Comparison of ENCODE assay signal across 2 cellular contexts in the genomic region with DNA sequence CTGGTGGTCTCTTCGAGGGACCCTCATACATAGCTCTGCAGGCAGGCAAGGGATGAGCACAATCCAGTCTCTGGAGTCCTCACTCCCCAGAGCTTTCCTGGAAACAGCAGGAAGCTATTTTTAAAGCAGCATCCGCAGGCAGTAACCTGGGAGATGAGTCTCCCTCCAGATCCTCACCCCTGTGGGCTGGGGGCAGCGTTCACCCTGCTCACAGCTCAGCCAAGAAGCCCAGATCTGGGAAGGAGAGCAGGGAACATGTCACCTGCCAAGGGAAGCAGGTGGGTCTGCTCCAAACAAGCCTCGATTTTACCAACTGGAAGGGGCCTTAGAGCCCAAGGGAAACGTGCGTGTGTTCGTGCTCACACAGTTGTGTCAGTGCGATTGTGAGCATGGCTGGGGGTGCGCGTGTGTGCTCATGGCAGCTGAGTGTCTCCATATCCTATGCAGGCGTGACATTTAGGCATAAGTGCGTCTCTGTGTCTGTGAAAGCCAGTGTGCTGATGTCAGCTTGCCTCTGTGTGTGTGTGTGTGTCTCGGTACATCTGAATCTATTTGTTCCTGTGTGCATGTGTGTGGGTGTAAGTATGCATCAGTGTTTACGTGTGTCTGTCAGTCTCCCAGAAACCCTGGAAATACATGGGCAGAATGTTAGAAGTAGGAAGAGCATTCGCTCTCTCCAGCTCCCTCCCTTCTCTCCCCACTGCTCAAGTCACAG.
TF ChIP-seq lines count a peak whose summit lies in the region.

No MANE protein-coding gene starts in this region.

TF ChIP-seq in A549, 52 proteins besides CTCF, POLR2A, EP300 and RAD21:
- no peak for TF ChIP-seq POLR2AphosphoS2 (conservative IDR thresholded peaks at IDR 0.05; ENCODE audit: low read length)
- TF ChIP-seq SMC3 (IDR thresholded peaks at IDR 0.05) = no peak
- no peak for TF ChIP-seq MYC (IDR thresholded peaks at IDR 0.05; ENCODE audit: borderline replicate concordance, low read length)
- TF ChIP-seq HEYL (CRISPR knock-in tag; IDR thresholded peaks at IDR 0.05) = no peak
- TF ChIP-seq MAZ (IDR thresholded peaks at IDR 0.05; ENCODE audit: borderline replicate concordance, low read depth, low read length) = no peak
- no peak for TF ChIP-seq NR3C1 (IDR thresholded peaks at IDR 0.05)
- no peak for TF ChIP-seq KDM1A (IDR thresholded peaks at IDR 0.05; ENCODE audit: low read depth)
- TF ChIP-seq SREBF2 (IDR thresholded peaks at IDR 0.05) = no peak
- no peak for TF ChIP-seq PBX3 (IDR thresholded peaks at IDR 0.05)
- no peak for TF ChIP-seq HOXB13 (CRISPR knock-in tag; IDR thresholded peaks at IDR 0.05; ENCODE audit: low read depth)
- TF ChIP-seq, protein P1, sequence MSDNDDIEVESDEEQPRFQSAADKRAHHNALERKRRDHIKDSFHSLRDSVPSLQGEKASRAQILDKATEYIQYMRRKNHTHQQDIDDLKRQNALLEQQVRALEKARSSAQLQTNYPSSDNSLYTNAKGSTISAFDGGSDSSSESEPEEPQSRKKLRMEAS (IDR thresholded peaks at IDR 0.05) = no peak
- no peak for TF ChIP-seq JUN (IDR thresholded peaks at IDR 0.05)
- TF ChIP-seq RNF2 (IDR thresholded peaks at IDR 0.05; ENCODE audit: borderline replicate concordance, low read depth) = no peak
- no peak for TF ChIP-seq EHMT2 (IDR thresholded peaks at IDR 0.05; ENCODE audit: low read depth)
- no peak for TF ChIP-seq RFX5 (IDR thresholded peaks at IDR 0.05)
- TF ChIP-seq ATOH8 (CRISPR knock-in tag; IDR thresholded peaks at IDR 0.05; ENCODE audit: low read depth) = no peak
- no peak for TF ChIP-seq HMGXB4 (CRISPR knock-in tag; IDR thresholded peaks at IDR 0.05; ENCODE audit: borderline replicate concordance)
- no peak for TF ChIP-seq RCOR1 (IDR thresholded peaks at IDR 0.05; ENCODE audit: low read depth, low read length)

TF ChIP-seq in H1, 55 proteins besides CTCF, POLR2A, EP300 and RAD21:
- no peak for TF ChIP-seq RBBP5 (IDR thresholded peaks at IDR 0.05; ENCODE audit: borderline replicate concordance, low read depth, low read length)
- no peak for TF ChIP-seq SIN3A (conservative IDR thresholded peaks at IDR 0.05 in 1 of 2, IDR thresholded peaks at IDR 0.05 in 1 of 2; ENCODE audit: low read depth in 1 of 2, low read length in 2 of 2)
- no peak for TF ChIP-seq E2F6 (IDR thresholded peaks at IDR 0.05)
- no peak for TF ChIP-seq TBP (IDR thresholded peaks at IDR 0.05; ENCODE audit: low read depth, low read length)
- TF ChIP-seq BCL11A (IDR thresholded peaks at IDR 0.05; ENCODE audit: low read depth in 2 of 2, low read length in 2 of 2) = no peak
